In the genomic region with DNA sequence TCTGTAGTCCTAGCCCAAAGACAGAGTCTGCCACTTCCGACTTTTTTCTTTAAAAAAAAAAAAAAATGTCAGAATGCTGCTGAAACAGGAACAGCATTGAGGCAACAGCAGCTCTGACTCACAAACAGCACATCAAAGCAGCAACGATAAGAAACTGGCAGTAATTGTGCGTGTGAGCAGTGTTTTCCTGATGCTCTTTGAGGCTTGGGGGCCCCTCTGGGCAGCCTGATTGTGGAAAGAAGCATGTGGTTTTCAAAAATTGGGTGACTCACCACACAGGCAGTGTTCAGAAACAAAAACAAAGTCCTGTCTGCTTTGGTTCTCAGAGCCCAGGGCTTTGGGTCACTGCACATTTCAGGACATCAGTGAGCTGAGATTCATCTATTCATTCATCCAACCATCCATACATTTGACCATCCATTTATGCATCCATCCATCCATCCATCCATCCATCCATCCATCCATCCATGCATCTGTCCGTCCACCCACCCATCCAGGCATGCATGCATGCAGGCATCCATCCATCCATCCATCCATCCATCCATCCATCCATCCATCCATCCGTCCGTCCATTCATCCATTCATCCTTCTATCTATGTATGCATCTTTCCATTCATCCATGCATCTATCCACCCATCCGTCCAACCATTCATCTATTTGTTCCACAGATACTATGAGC, we compare ENCODE assay signal across 8 cellular contexts.
DNase-seq lines count a peak whose midpoint lies in the region; ATAC-seq lines count a peak whose summit lies in the region.

No MANE protein-coding gene starts in this region.

- ATAC-seq in GM18502 (IDR thresholded peaks at IDR 0.05; ENCODE audit: poor library complexity, unreplicated experiment) (peak; percentile 76), HG03469 (IDR thresholded peaks at IDR 0.05; ENCODE audit: unreplicated experiment) (peak; percentile 51)

- DNase-seq in T-helper 2 cell = peak in 4 of 5 experiments; percentile 62 to 91 (median 80)
- DNase-seq in amniotic epithelial cell (ENCODE audit: low read depth) = peak; percentile 99
- DNase-seq in kidney tubule cell (ENCODE audit: low spot score) = peak; percentile 97
- peak; percentile 66 for DNase-seq in stimulated activated CD8-positive, alpha-beta memory T cell treated with anti-CD3 and anti-CD28 coated beads, Interleukin-12 subunit alpha, Interleukin-12 subunit beta, amount 100 ng/mL, for 1 hour (ENCODE audit: low read depth)
- DNase-seq in occipital lobe (lab: John Stamatoyannopoulos, UW) = no peak
- DNase-seq in NCI-H748 treated with DMSO at 0.1 percent for 48 hours (lab: John Stamatoyannopoulos, UW) = no peak

Comparison
In these comparisons a context has a peak if more than half of its experiments do, and no peak if none do; other contexts are left out.
1. DNase-seq: peak in T-helper 2 cell (4 of 5), amniotic epithelial cell (single experiment), kidney tubule cell (single experiment) and stimulated activated CD8-positive, alpha-beta memory T cell treated with anti-CD3 and anti-CD28 coated beads, Interleukin-12 subunit alpha, Interleukin-12 subunit beta, amount 100 ng/mL, for 1 hour (single experiment); none in occipital lobe (single experiment) and NCI-H748 treated with DMSO at 0.1 percent for 48 hours (single experiment).